Comparison of ENCODE assay signal across 28 cellular contexts in the genomic region with DNA sequence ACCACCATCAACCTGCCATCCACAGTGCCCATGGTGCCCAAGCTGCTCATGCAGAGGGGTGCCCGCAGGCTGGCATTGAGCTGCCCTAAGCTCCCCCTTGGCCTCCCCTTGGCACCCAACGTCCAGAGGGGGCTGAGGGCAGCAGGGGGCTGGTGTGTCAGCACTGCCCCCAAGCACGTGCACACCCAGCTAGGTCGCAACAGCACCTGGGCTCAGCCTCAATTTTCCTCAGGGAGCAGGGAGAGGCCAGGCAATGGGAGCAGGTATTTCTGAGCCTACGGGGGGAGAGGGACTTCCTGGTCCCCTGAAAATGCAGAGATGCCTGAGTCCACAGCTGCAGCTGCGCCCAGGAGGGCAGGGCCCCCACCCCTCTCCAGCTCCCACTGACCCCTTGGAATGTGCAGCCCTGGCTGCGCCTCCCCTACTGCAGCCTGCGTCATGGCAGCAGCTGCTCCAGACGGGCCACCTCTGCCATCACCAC.
"Had no signal": no experiment of that assay in that cellular context is flagged by ENCODE, and none has a peak within 500 bp of the region (broad histone marks: within the 10 kb centered on the region; RNA-seq: fewer than 3 reads in every experiment).

No MANE protein-coding gene starts in this region.

- H3K9me3 ChIP-seq: breast epithelium, gastroesophageal sphincter, heart right ventricle, sigmoid colon, SJCRH30, testis had no signal

- H3K36me3 ChIP-seq: breast epithelium, gastroesophageal sphincter, heart right ventricle, sigmoid colon, SJCRH30, WERI-Rb-1 had no signal

- DNase-seq: activated CD4-positive, alpha-beta memory T cell treated with anti-CD3 and anti-CD28 coated beads for 36 hours; activated CD4-positive, alpha-beta T cell treated with anti-CD3 and anti-CD28 coated beads for 48 hours; activated naive CD4-positive, alpha-beta T cell; activated T-cell treated with anti-CD3 and anti-CD28 coated beads, Interleukin-2, amount 50 U/mL, for 4 hours; effector memory CD8-positive, alpha-beta T cell; erythroblast; heart right ventricle; left ventricle myocardium superior; mammary epithelial cell; midbrain; naive thymus-derived CD4-positive, alpha-beta T cell; sigmoid colon; SJCRH30; stimulated activated CD4-positive, alpha-beta T cell treated with anti-CD3 and anti-CD28 coated beads, Interleukin-15, amount 100 ng/mL, for 24 hours; stimulated activated CD4-positive, alpha-beta T cell treated with anti-CD3 and anti-CD28 coated beads, Interleukin-2, amount 100 ng/mL, for 24 hours; stimulated activated naive CD4-positive, alpha-beta T cell treated with Interleukin-2 at 50 U/mL for 16 hours; T-helper 17 cell; T1000; testis; trophoblast cell; WERI-Rb-1 had no signal

- H3K27ac ChIP-seq: breast epithelium, gastroesophageal sphincter, sigmoid colon, SJCRH30, testis, WERI-Rb-1 had no signal

- H3K27me3 ChIP-seq: breast epithelium, sigmoid colon, SJCRH30, testis had no signal

- H3K4me3 ChIP-seq: breast epithelium, gastroesophageal sphincter, heart right ventricle, sigmoid colon, SJCRH30, smooth muscle cell, testis had no signal

- ATAC-seq: activated CD4-positive, CD25-positive, alpha-beta regulatory T cell treated with anti-CD3 and anti-CD28 coated beads, Interleukin-2, amount 50 U/mL, for 24 hours; activated naive CD4-positive, alpha-beta T cell treated with anti-CD3 and anti-CD28 coated beads, Interleukin-2, amount 50 U/mL, for 72 hours; activated T-cell treated with anti-CD3 and anti-CD28 coated beads, Interleukin-2, amount 50 U/mL, for 4 hours; activated T-helper 17 cell treated with anti-CD3 and anti-CD28 coated beads, Interleukin-2, amount 50 U/mL, for 72 hours; effector memory CD8-positive, alpha-beta T cell; gastroesophageal sphincter; naive thymus-derived CD4-positive, alpha-beta T cell; SK-N-SH treated with all-trans-retinoic acid at 6 μM for 48 hours; T-helper 17 cell had no signal
